10 cellular contexts compared by ENCODE assay signal in genomic region chr9:16824545-16825041, GRCh38. TPM values are rescaled to one million over a fixed set of nuclear protein-coding genes. Genes with fewer than 3 reads are reported as not detected.
DNase-seq lines count a peak whose midpoint lies in the region; ATAC-seq and TF ChIP-seq lines count a peak whose summit lies in the region.
"Had no signal": no experiment of that assay in that cellular context is flagged by ENCODE, and none has a peak within 500 bp of the region (broad histone marks: within the 10 kb centered on the region; RNA-seq: fewer than 3 reads in every experiment).

No MANE protein-coding gene starts in this region.

- H3K9me3 ChIP-seq in SK-N-MC (ENCODE audit: low read depth, low read length) = no peaks in the 10 kb centered on the region
- no peaks in the 10 kb centered on the region for H3K9me3 ChIP-seq in upper lobe of right lung
- H3K9me3 ChIP-seq: heart right ventricle had no signal

- H3K9me3 Mint-ChIP-seq in T-cell = peaks cover 0 to 6% (median 0%) of the 10 kb centered on the region in 3 donors
- no peaks in the 10 kb centered on the region for H3K9me3 Mint-ChIP-seq in stimulated activated effector memory CD8-positive, alpha-beta T cell treated with anti-CD3 and anti-CD28 coated beads, Interleukin-12 subunit alpha, Interleukin-12 subunit beta, amount 100 ng/mL, for 72 hours

- intact Hi-C loops in upper lobe of right lung (cut with DNase I) = no loop called here

- H3K27me3 Mint-ChIP-seq in T-cell = peaks cover 3 to 6% of the 10 kb centered on the region in 2 donors

- H3K4me3 ChIP-seq in SK-N-MC = 0 out of 2 replicates have a peak overlapping the region, but pooled peaks have one; percentile 11
- H3K4me3 ChIP-seq in fibroblast of pulmonary artery (replicated peaks; ENCODE audit: low read depth, low read length) = no peak overlapping the region
- no peak overlapping the region for H3K4me3 ChIP-seq in upper lobe of right lung
- H3K4me3 ChIP-seq: heart right ventricle had no signal

- H3K9ac ChIP-seq in SK-N-MC (ENCODE audit: insufficient read length) = no peak overlapping the region

- POLR2A ChIA-PET in T-cell (lab: Charles Lee) = no interaction called here

- ATAC-seq in upper lobe of right lung (peak; percentile 37), T-cell (replicated peaks in 1 of 4) (no peak)
- ATAC-seq in stimulated activated effector memory CD8-positive, alpha-beta T cell treated with anti-CD3 and anti-CD28 coated beads, Interleukin-12 subunit alpha, Interleukin-12 subunit beta, amount 100 ng/mL, for 72 hours = no peak

- no peaks in the 10 kb centered on the region for H3K36me3 ChIP-seq in SK-N-MC (ENCODE audit: insufficient read depth, low read length)
- no peaks in the 10 kb centered on the region for H3K36me3 ChIP-seq in upper lobe of right lung
- H3K36me3 ChIP-seq: heart right ventricle had no signal

- H3K36me3 Mint-ChIP-seq in T-cell = no peaks in the 10 kb centered on the region
- H3K36me3 Mint-ChIP-seq in stimulated activated effector memory CD8-positive, alpha-beta T cell treated with anti-CD3 and anti-CD28 coated beads, Interleukin-12 subunit alpha, Interleukin-12 subunit beta, amount 100 ng/mL, for 72 hours = no peaks in the 10 kb centered on the region

- H3K4me1 ChIP-seq in upper lobe of right lung = peaks cover 5% of the 10 kb centered on the region

- H3K4me1 Mint-ChIP-seq in T-cell = no peaks in the 10 kb centered on the region
- H3K4me1 Mint-ChIP-seq in stimulated activated effector memory CD8-positive, alpha-beta T cell treated with anti-CD3 and anti-CD28 coated beads, Interleukin-12 subunit alpha, Interleukin-12 subunit beta, amount 100 ng/mL, for 72 hours = no peaks in the 10 kb centered on the region

- TF ChIP-seq CTCF in fibroblast of pulmonary artery (IDR thresholded peaks at IDR 0.05; ENCODE audit: low read length, missing control alignments) (peak; percentile 9), upper lobe of right lung (IDR thresholded peaks at IDR 0.05) (no peak)

- no peaks in the 10 kb centered on the region for H3K27me3 ChIP-seq in upper lobe of right lung

- H3K27ac ChIP-seq in SK-N-MC (peak overlapping the region; percentile 35; the same call in 1 of the 2 replicates), upper lobe of right lung (peak overlapping the region; percentile 18)

- peak; percentile 10 for DNase-seq in NCI-H146 (lab: John Stamatoyannopoulos, UW)
- no peak for DNase-seq in NCI-H146 treated with DMSO at 0.1 percent for 48 hours (lab: John Stamatoyannopoulos, UW; ENCODE audit: unreplicated experiment)
- no peak for DNase-seq in SK-N-MC (ENCODE audit: low read depth, low spot score)
- peak; percentile 59 for DNase-seq in fibroblast of pulmonary artery (ENCODE audit: low read depth)
- DNase-seq in upper lobe of right lung = no peak
- DNase-seq in activated CD4-positive, alpha-beta T cell treated with anti-CD3 and anti-CD28 coated beads for 1 hour = no peak
- no peak for DNase-seq in T-cell
- DNase-seq in stimulated activated effector memory CD8-positive, alpha-beta T cell treated with anti-CD3 and anti-CD28 coated beads, Interleukin-12 subunit alpha, Interleukin-12 subunit beta, amount 100 ng/mL, for 72 hours (ENCODE audit: low spot score in 2 of 2) = no peak
- DNase-seq: activated T-cell treated with anti-CD3 and anti-CD28 coated beads, Interleukin-2, amount 50 U/mL, for 48 hours; heart right ventricle had no signal

- CTCF ChIA-PET in T-cell (lab: Charles Lee) = no interaction called here

- no peak overlapping the region for H3K27ac Mint-ChIP-seq in T-cell
- H3K27ac Mint-ChIP-seq in stimulated activated effector memory CD8-positive, alpha-beta T cell treated with anti-CD3 and anti-CD28 coated beads, Interleukin-12 subunit alpha, Interleukin-12 subunit beta, amount 100 ng/mL, for 72 hours = no peak overlapping the region

- H3K4me3 Mint-ChIP-seq in T-cell = no peak overlapping the region
- no peak overlapping the region for H3K4me3 Mint-ChIP-seq in stimulated activated effector memory CD8-positive, alpha-beta T cell treated with anti-CD3 and anti-CD28 coated beads, Interleukin-12 subunit alpha, Interleukin-12 subunit beta, amount 100 ng/mL, for 72 hours

RNA-seq across cellular contexts. Expression of gene BNC2, which starts 45.9 kb away (rescaled TPM):
- 18.1 TPM for total RNA-seq in upper lobe of right lung
- 1 to 10 TPM in 1 of 5 donors, under 1 TPM in 4; 0.03 to 2.1 (median 0.57) TPM for total RNA-seq in T-cell

Comparison
In these comparisons a context has a peak if more than half of its experiments do, and no peak if none do; other contexts are left out.
1. DNase-seq: peak in NCI-H146 (single experiment) and fibroblast of pulmonary artery (single experiment); none in NCI-H146 treated with DMSO at 0.1 percent for 48 hours (single experiment), SK-N-MC (single experiment), upper lobe of right lung (single experiment), activated CD4-positive, alpha-beta T cell treated with anti-CD3 and anti-CD28 coated beads for 1 hour (single experiment), T-cell (0 of 34) and stimulated activated effector memory CD8-positive, alpha-beta T cell treated with anti-CD3 and anti-CD28 coated beads, Interleukin-12 subunit alpha, Interleukin-12 subunit beta, amount 100 ng/mL, for 72 hours (0 of 2).